Comparison of ENCODE assay signal across 15 cellular contexts in genomic region chr6:109087661-109088264, GRCh38. TPM values are rescaled to one million over a fixed set of nuclear protein-coding genes. Genes with fewer than 3 reads are reported as not detected.
DNase-seq lines count a peak whose midpoint lies in the region; ATAC-seq and TF ChIP-seq lines count a peak whose summit lies in the region.
"Had no signal": no experiment of that assay in that cellular context is flagged by ENCODE, and none has a peak within 500 bp of the region (broad histone marks: within the 10 kb centered on the region; RNA-seq: fewer than 3 reads in every experiment).

No MANE protein-coding gene starts in this region.

- peak; percentile 21 for DNase-seq in NCI-H82 (lab: John Stamatoyannopoulos, UW)
- no peak for DNase-seq in NCI-H82 treated with DMSO at 0.1 percent for 48 hours (lab: John Stamatoyannopoulos, UW; ENCODE audit: unreplicated experiment)
- peak; percentile 59 for DNase-seq in RPMI7951 (ENCODE audit: low read depth)
- peak; percentile 22 for DNase-seq in fibroblast of peridontal ligament (ENCODE audit: extremely low read depth)
- DNase-seq in transverse colon: no peak
- no peak for DNase-seq in DMS114 treated with DMSO at 0.1 percent for 48 hours (lab: John Stamatoyannopoulos, UW; ENCODE audit: unreplicated experiment)
- DNase-seq: activated CD8-positive, alpha-beta T cell treated with anti-CD3 and anti-CD28 coated beads for 36 hours; amniotic stem cell; CD8-positive, alpha-beta memory T cell; naive thymus-derived CD4-positive, alpha-beta T cell; SJCRH30; stimulated activated CD4-positive, alpha-beta T cell treated with anti-CD3 and anti-CD28 coated beads, Interleukin-4, amount 100 ng/mL, for 24 hours; upper lobe of right lung had no signal

- no peak for TF ChIP-seq CTCF in transverse colon (IDR thresholded peaks at IDR 0.05)

- 72 to 84% methylated on average over 3 to 5 of the region's 5 CpGs for WGBS in transverse colon (ENCODE audit: low coverage in 1 of 2), 2 donors

- no peak for TF ChIP-seq POLR2A in transverse colon (IDR thresholded peaks at IDR 0.05)

- ATAC-seq in GM19035 (IDR thresholded peaks at IDR 0.05; ENCODE audit: unreplicated experiment): no peak
- ATAC-seq in HG03342 (IDR thresholded peaks at IDR 0.05; ENCODE audit: unreplicated experiment): no peak
- ATAC-seq: activated CD8-positive, alpha-beta T cell treated with anti-CD3 and anti-CD28 coated beads for 36 hours; naive thymus-derived CD4-positive, alpha-beta T cell; upper lobe of right lung had no signal

- no peak overlapping the region for H3K4me3 ChIP-seq in transverse colon
- H3K4me3 ChIP-seq: SJCRH30, upper lobe of right lung had no signal

- H3K4me1 ChIP-seq in transverse colon: peaks cover 8 to 60% (median 23%) of the 10 kb centered on the region in 4 donors
- H3K4me1 ChIP-seq: SJCRH30 had no signal

- in situ Hi-C loops in transverse colon (cut with MboI; ENCODE audit: low pct_ligation_motif_present in 1 of 4, low pct_unique_long_range_greater_than_20kb in 1 of 4, low sequenced_read_pairs in 3 of 4): loop anchor here in 1 of 4 donors (25.0 kb wide), 1 partner anchor 1125 kb away; the partner anchor contains the start of gene SEC63

- no peaks in the 10 kb centered on the region for H3K27me3 ChIP-seq in transverse colon
- H3K27me3 ChIP-seq: SJCRH30, upper lobe of right lung had no signal

- no peaks in the 10 kb centered on the region for H3K9me3 ChIP-seq in transverse colon
- H3K9me3 ChIP-seq: SJCRH30, upper lobe of right lung had no signal

- no peak for TF ChIP-seq EP300 in transverse colon (IDR thresholded peaks at IDR 0.05; ENCODE audit: low read depth)

- peak overlapping the region; percentile 4 to 51 (median 42) for H3K27ac ChIP-seq in transverse colon
- H3K27ac ChIP-seq: SJCRH30, upper lobe of right lung had no signal

- intact Hi-C loops in transverse colon (cut with DNase I; ENCODE audit: low total_unique reads): no loop called here

- H3K36me3 ChIP-seq in transverse colon: no peaks in the 10 kb centered on the region

RNA-seq across cellular contexts. Expression of gene SESN1, which starts 6.9 kb away (rescaled TPM):
- 9.1 and 9.9 TPM in 2 replicates for total RNA-seq in RPMI7951 (2014; rRNA removed; shearing (Covaris generic))
- 10 to 100 TPM; 43.1 to 73.4 (median 48.7) TPM for total RNA-seq in transverse colon

RNA-seq across cellular contexts. Expression of gene CEP57L1, which starts 7.5 kb away (rescaled TPM):
- 43.8 and 77.3 TPM in 2 replicates for total RNA-seq in RPMI7951 (2014; rRNA removed; shearing (Covaris generic))
- 10 to 100 TPM in 2 of 4 donors, 1 to 10 TPM in 2; 1.9 to 29.5 (median 9.5) TPM for total RNA-seq in transverse colon

Comparison
In these comparisons a context has a peak if more than half of its experiments do, and no peak if none do; other contexts are left out.
1. DNase-seq: peak in NCI-H82 (single experiment), RPMI7951 (single experiment) and fibroblast of peridontal ligament (single experiment); none in NCI-H82 treated with DMSO at 0.1 percent for 48 hours (single experiment), transverse colon (single experiment) and DMS114 treated with DMSO at 0.1 percent for 48 hours (single experiment).